Comparison of ENCODE assay signal across 9 cellular contexts in the genomic region with DNA sequence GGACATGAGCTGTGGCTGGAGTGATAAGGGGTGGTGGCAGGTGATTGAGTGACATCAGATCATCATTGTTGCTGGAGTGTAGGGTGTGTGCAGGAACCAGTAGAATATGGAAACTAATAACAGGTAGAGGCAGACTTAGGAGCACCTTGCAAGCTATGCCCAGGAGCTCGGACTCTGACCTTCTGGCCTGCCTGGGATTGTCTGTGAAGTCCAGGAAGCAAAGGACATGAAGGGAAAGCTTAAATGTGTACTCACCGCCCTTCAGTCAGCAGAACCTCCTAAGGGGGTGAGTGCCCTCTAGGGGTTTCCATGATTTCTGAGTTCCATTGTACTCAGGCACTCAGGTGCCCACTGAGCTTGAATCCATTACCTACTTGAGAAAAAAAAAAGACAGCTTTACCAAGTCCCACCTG.
A peak's percentile ranks its signal among the peaks of the same experiment; 100 is the strongest.
DNase-seq lines count a peak whose midpoint lies in the region; ATAC-seq and TF ChIP-seq lines count a peak whose summit lies in the region.
"Had no signal": no experiment of that assay in that cellular context is flagged by ENCODE, and none has a peak within 500 bp of the region (broad histone marks: within the 10 kb centered on the region; RNA-seq: fewer than 3 reads in every experiment).

No MANE protein-coding gene starts in this region.

- H3K79me2 ChIP-seq in neural progenitor cell (ENCODE audit: low read depth): no peaks in the 10 kb centered on the region

- H3K9ac ChIP-seq in neural progenitor cell: no peak overlapping the region

- peaks cover 11% of the 10 kb centered on the region for H3F3A ChIP-seq in neural progenitor cell (ENCODE audit: low read depth)

- peaks cover 13% of the 10 kb centered on the region for H3K36me3 Mint-ChIP-seq in neural progenitor cell
- peaks cover 11% of the 10 kb centered on the region for H3K36me3 Mint-ChIP-seq in activated naive CD8-positive, alpha-beta T cell treated with anti-CD3 and anti-CD28 coated beads for 36 hours
- H3K36me3 Mint-ChIP-seq: naive B cell had no signal

- no peak overlapping the region for H3K27ac ChIP-seq in neural progenitor cell

- no peak for ATAC-seq in HG02840 (IDR thresholded peaks at IDR 0.05; ENCODE audit: low FRiP score, unreplicated experiment)
- ATAC-seq in GM18873 (IDR thresholded peaks at IDR 0.05; ENCODE audit: low FRiP score, unreplicated experiment): no peak
- no peak for ATAC-seq in GM21447 (IDR thresholded peaks at IDR 0.05; ENCODE audit: unreplicated experiment)

- H3K4me3 ChIP-seq in epithelial cell of proximal tubule (ENCODE audit: low read depth, low read length): no peak overlapping the region
- no peak overlapping the region for H3K4me3 ChIP-seq in neural progenitor cell

- peaks cover 41% of the 10 kb centered on the region for H3K4me1 ChIP-seq in neural progenitor cell

- no peaks in the 10 kb centered on the region for H3K36me3 ChIP-seq in neural progenitor cell

- H3K9me3 ChIP-seq in neural progenitor cell (ENCODE audit: low read depth): no peaks in the 10 kb centered on the region

- TF ChIP-seq CTCF in GM12873 (IDR thresholded peaks at IDR 0.05; ENCODE audit: insufficient read depth, low read depth, low read length, missing control alignments) (peak; percentile 11), epithelial cell of proximal tubule (conservative IDR thresholded peaks at IDR 0.05; ENCODE audit: low read depth, low read length) (peak; percentile 76), neural progenitor cell (IDR thresholded peaks at IDR 0.05) (peak; percentile 67)

- no peak overlapping the region for H2AFZ ChIP-seq in neural progenitor cell (replicated peaks)

- H3K4me1 Mint-ChIP-seq in neural progenitor cell: peaks cover 4% of the 10 kb centered on the region
- no peaks in the 10 kb centered on the region for H3K4me1 Mint-ChIP-seq in activated naive CD8-positive, alpha-beta T cell treated with anti-CD3 and anti-CD28 coated beads for 36 hours

- peak; percentile 30 for DNase-seq in NCI-H510A (lab: John Stamatoyannopoulos, UW)
- DNase-seq in epithelial cell of proximal tubule (ENCODE audit: low read depth): no peak
- DNase-seq in neural progenitor cell (ENCODE audit: low spot score): peak; percentile 69
- no peak for DNase-seq in activated naive CD8-positive, alpha-beta T cell treated with anti-CD3 and anti-CD28 coated beads for 36 hours
- DNase-seq: naive B cell had no signal

- H3K27me3 ChIP-seq in neural progenitor cell: no peaks in the 10 kb centered on the region

- H3K4me3 Mint-ChIP-seq in neural progenitor cell: no peak overlapping the region
- H3K4me3 Mint-ChIP-seq in activated naive CD8-positive, alpha-beta T cell treated with anti-CD3 and anti-CD28 coated beads for 36 hours: no peak overlapping the region
- H3K4me3 Mint-ChIP-seq: naive B cell had no signal

- no peaks in the 10 kb centered on the region for H4K20me1 ChIP-seq in neural progenitor cell (ENCODE audit: low read depth)

- no peaks in the 10 kb centered on the region for H3K9me3 Mint-ChIP-seq in neural progenitor cell
- no peaks in the 10 kb centered on the region for H3K9me3 Mint-ChIP-seq in activated naive CD8-positive, alpha-beta T cell treated with anti-CD3 and anti-CD28 coated beads for 36 hours
- H3K9me3 Mint-ChIP-seq: naive B cell had no signal

- no peak overlapping the region for H3K4me2 ChIP-seq in neural progenitor cell

- peaks cover 3% of the 10 kb centered on the region for H3K27me3 Mint-ChIP-seq in neural progenitor cell (ENCODE audit: insufficient read depth, low read depth)
- H3K27me3 Mint-ChIP-seq in activated naive CD8-positive, alpha-beta T cell treated with anti-CD3 and anti-CD28 coated beads for 36 hours: no peaks in the 10 kb centered on the region
- H3K27me3 Mint-ChIP-seq: naive B cell had no signal

- H3K27ac Mint-ChIP-seq in neural progenitor cell: no peak overlapping the region
- H3K27ac Mint-ChIP-seq in activated naive CD8-positive, alpha-beta T cell treated with anti-CD3 and anti-CD28 coated beads for 36 hours: no peak overlapping the region
- H3K27ac Mint-ChIP-seq: naive B cell had no signal

Comparison
In these comparisons a context has a peak if more than half of its experiments do, and no peak if none do; other contexts are left out.
1. CTCF ChIP-seq: peak in every context shown above with its lines; median percentile 76 in epithelial cell of proximal tubule; 67 in neural progenitor cell; 11 in GM12873.
2. DNase-seq: peak in NCI-H510A (single experiment) and neural progenitor cell (single experiment); none in epithelial cell of proximal tubule (single experiment) and activated naive CD8-positive, alpha-beta T cell treated with anti-CD3 and anti-CD28 coated beads for 36 hours (single experiment).